8 cellular contexts compared by ENCODE assay signal in genomic region chr22:17501679-17502285, GRCh38.
A peak's percentile ranks its signal among the peaks of the same experiment; 100 is the strongest.
DNase-seq lines count a peak whose midpoint lies in the region; ATAC-seq and TF ChIP-seq lines count a peak whose summit lies in the region.

No MANE protein-coding gene starts in this region.

- no peak overlapping the region for H3K9ac ChIP-seq in liver (ENCODE audit: low read depth in 1 of 2, low read length in 2 of 2)

- H3K4me1 ChIP-seq in A673 (ENCODE audit: insufficient read depth, low read length, poor library complexity, severe bottlenecking) (no peaks in the 10 kb centered on the region), Panc1 (ENCODE audit: control insufficient read depth, insufficient read depth, low read length) (no peaks in the 10 kb centered on the region), liver (ENCODE audit: control insufficient read depth in 4 of 4, insufficient read depth in 4 of 4, low read length in 3 of 4) (no peaks in the 10 kb centered on the region), upper lobe of right lung (no peaks in the 10 kb centered on the region)

- H3K9me3 ChIP-seq in A673 (ENCODE audit: low read depth, low read length, poor library complexity, severe bottlenecking) (no peaks in the 10 kb centered on the region), Panc1 (ENCODE audit: control insufficient read depth, insufficient read depth, low read depth, low read length) (no peaks in the 10 kb centered on the region), liver (ENCODE audit: control insufficient read depth in 4 of 4, low read length in 3 of 4) (no peaks in the 10 kb centered on the region), upper lobe of right lung (no peaks in the 10 kb centered on the region)

- in situ Hi-C loops in Panc1 (cut with HindIII; ENCODE audit: low pct_unique_long_range_greater_than_20kb, low sequenced_read_pairs): no loop called here

- BruUV-seq in A673 (replicated peaks; lab: Mats Ljungman, UMichigan): no TSS peak
- no TSS peak for BruUV-seq in Panc1 (replicated peaks; lab: Mats Ljungman, UMichigan)

- intact Hi-C loops in A673 (cut with micrococcal nuclease; ENCODE audit: unreplicated experiment) (loop anchor here (1.0 to 10.0 kb wide), 7 partner anchors 134 to 584 kb away; partner anchors contain the start of gene CECR2), Panc1 (cut with micrococcal nuclease; ENCODE audit: unreplicated experiment) (loop anchor here (5.0 to 10.0 kb wide), 3 partner anchors 134 to 427 kb away; partner anchors contain the start of gene CECR2), upper lobe of right lung (cut with DNase I) (loop anchor here (10.0 kb wide), 1 partner anchor 427 kb away; no protein-coding TSS in a partner anchor)

- DNase-seq in A673 (ENCODE audit: low spot score): peak; percentile 76
- DNase-seq in Daoy (ENCODE audit: low read depth): peak; percentile 56
- peak; percentile 61 for DNase-seq in M059J (ENCODE audit: low read depth)
- peak; percentile 53 for DNase-seq in Panc1 (ENCODE audit: low read depth, low spot score)
- no peak for DNase-seq in coronary artery (ENCODE audit: low spot score)
- DNase-seq in upper lobe of right lung: no peak

- H3K36me3 ChIP-seq in A673 (ENCODE audit: insufficient read depth, low read length, poor library complexity, severe bottlenecking) (no peaks in the 10 kb centered on the region), Panc1 (ENCODE audit: control insufficient read depth, insufficient read depth, low read length) (no peaks in the 10 kb centered on the region), liver (ENCODE audit: control insufficient read depth in 4 of 4, insufficient read depth in 3 of 4, low read depth in 1 of 4, low read length in 3 of 4) (peaks cover 5 to 33% (median 18%) of the 10 kb centered on the region in 4 donors), upper lobe of right lung (peaks cover 13% of the 10 kb centered on the region)

- CTCF ChIA-PET in A673 (lab: Charles Lee): interaction anchor here (0.5 to 2.0 kb wide), 20 partner anchors 12 to 727 kb away, joined by 3 to 46 read pairs (median 4); no protein-coding TSS in a partner anchor
- CTCF ChIA-PET in Panc1 (lab: Charles Lee): interaction anchor here (0.5 to 1.8 kb wide), 7 partner anchors 125 to 423 kb away, joined by 3 to 30 read pairs (median 3); no protein-coding TSS in a partner anchor

- H3K4me3 ChIP-seq in A673 (ENCODE audit: low read depth, low read length, poor library complexity, severe bottlenecking) (no peak overlapping the region), Panc1 (ENCODE audit: low read depth in 2 of 2, low read length in 2 of 2) (no peak overlapping the region), coronary artery (no peak overlapping the region), liver (ENCODE audit: low read depth in 1 of 3, low read length in 3 of 3) (no peak overlapping the region), upper lobe of right lung (no peak overlapping the region)

- no peak overlapping the region for H3K27ac ChIP-seq in A673 (ENCODE audit: low read depth, low read length, poor library complexity, severe bottlenecking)
- no peak overlapping the region for H3K27ac ChIP-seq in Panc1 (ENCODE audit: low read length)
- no peak overlapping the region for H3K27ac ChIP-seq in coronary artery
- H3K27ac ChIP-seq in liver (ENCODE audit: low read depth in 1 of 2, low read length in 2 of 2): no peak overlapping the region
- H3K27ac ChIP-seq in upper lobe of right lung: no peak overlapping the region

- ATAC-seq in Panc1 (peak; percentile 92), upper lobe of right lung (peak; percentile 85), HG03175 (IDR thresholded peaks at IDR 0.05; ENCODE audit: unreplicated experiment) (no peak)

- POLR2A ChIA-PET in A673 (lab: Charles Lee; ENCODE audit: low non-redundant PET) (no interaction called here), Panc1 (lab: Charles Lee) (interaction anchor here (0.9 kb wide), 1 partner anchor 330 kb away, joined by 4 read pairs; no protein-coding TSS in a partner anchor)

- TF ChIP-seq CTCF in A673 (conservative IDR thresholded peaks at IDR 0.05; ENCODE audit: low read depth, low read length) (peak; percentile 79), Panc1 (IDR thresholded peaks at IDR 0.05) (peak; percentile 66; the same call in 1 of the 2 replicates), coronary artery (IDR thresholded peaks at IDR 0.05) (peak; percentile 13), liver (IDR thresholded peaks at IDR 0.05; ENCODE audit: low read depth, low read length, missing input control) (peak; percentile 76), upper lobe of right lung (IDR thresholded peaks at IDR 0.05) (peak; percentile 65)

- WGBS in liver: 55% methylated on average over 12 of the region's 12 CpGs

- H3K27me3 ChIP-seq in A673 (replicated peaks; ENCODE audit: insufficient read depth, low read depth, low read length, poor library complexity) (no peaks in the 10 kb centered on the region), Panc1 (ENCODE audit: control insufficient read depth, insufficient read depth, low read length) (no peaks in the 10 kb centered on the region), liver (ENCODE audit: control insufficient read depth in 4 of 4, insufficient read depth in 4 of 4, low read length in 3 of 4) (no peaks in the 10 kb centered on the region), upper lobe of right lung (no peaks in the 10 kb centered on the region)

- peak; percentile 94 to 98 for TF ChIP-seq RAD21 in liver (IDR thresholded peaks at IDR 0.05)

TF ChIP-seq in liver, 16 proteins besides CTCF, POLR2A, EP300 and RAD21:
- TF ChIP-seq RXRA (IDR thresholded peaks at IDR 0.05) (no peak), GABPA (IDR thresholded peaks at IDR 0.05 in 1 of 2, conservative IDR thresholded peaks at IDR 0.05 in 1 of 2) (no peak), HNF4A (conservative IDR thresholded peaks at IDR 0.05) (no peak), JUND (IDR thresholded peaks at IDR 0.05) (no peak), ATF3 (IDR thresholded peaks at IDR 0.05) (no peak), ZBTB33 (IDR thresholded peaks at IDR 0.05) (no peak), TAF1 (conservative IDR thresholded peaks at IDR 0.05) (no peak), EGR1 (IDR thresholded peaks at IDR 0.05; ENCODE audit: low read depth in 2 of 2) (no peak), HNF4G (IDR thresholded peaks at IDR 0.05) (no peak), FOXA1 (IDR thresholded peaks at IDR 0.05) (no peak), SP1 (IDR thresholded peaks at IDR 0.05) (no peak), NR2F2 (IDR thresholded peaks at IDR 0.05) (no peak), FOXA2 (IDR thresholded peaks at IDR 0.05) (no peak)
- TF ChIP-seq, protein P1, sequence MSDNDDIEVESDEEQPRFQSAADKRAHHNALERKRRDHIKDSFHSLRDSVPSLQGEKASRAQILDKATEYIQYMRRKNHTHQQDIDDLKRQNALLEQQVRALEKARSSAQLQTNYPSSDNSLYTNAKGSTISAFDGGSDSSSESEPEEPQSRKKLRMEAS (IDR thresholded peaks at IDR 0.05): no peak
- TF ChIP-seq, protein P2, sequence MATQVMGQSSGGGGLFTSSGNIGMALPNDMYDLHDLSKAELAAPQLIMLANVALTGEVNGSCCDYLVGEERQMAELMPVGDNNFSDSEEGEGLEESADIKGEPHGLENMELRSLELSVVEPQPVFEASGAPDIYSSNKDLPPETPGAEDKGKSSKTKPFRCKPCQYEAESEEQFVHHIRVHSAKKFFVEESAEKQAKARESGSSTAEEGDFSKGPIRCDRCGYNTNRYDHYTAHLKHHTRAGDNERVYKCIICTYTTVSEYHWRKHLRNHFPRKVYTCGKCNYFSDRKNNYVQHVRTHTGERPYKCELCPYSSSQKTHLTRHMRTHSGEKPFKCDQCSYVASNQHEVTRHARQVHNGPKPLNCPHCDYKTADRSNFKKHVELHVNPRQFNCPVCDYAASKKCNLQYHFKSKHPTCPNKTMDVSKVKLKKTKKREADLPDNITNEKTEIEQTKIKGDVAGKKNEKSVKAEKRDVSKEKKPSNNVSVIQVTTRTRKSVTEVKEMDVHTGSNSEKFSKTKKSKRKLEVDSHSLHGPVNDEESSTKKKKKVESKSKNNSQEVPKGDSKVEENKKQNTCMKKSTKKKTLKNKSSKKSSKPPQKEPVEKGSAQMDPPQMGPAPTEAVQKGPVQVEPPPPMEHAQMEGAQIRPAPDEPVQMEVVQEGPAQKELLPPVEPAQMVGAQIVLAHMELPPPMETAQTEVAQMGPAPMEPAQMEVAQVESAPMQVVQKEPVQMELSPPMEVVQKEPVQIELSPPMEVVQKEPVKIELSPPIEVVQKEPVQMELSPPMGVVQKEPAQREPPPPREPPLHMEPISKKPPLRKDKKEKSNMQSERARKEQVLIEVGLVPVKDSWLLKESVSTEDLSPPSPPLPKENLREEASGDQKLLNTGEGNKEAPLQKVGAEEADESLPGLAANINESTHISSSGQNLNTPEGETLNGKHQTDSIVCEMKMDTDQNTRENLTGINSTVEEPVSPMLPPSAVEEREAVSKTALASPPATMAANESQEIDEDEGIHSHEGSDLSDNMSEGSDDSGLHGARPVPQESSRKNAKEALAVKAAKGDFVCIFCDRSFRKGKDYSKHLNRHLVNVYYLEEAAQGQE (IDR thresholded peaks at IDR 0.05): no peak
TF ChIP-seq in liver: peak in this region for 0.

Comparison
In these comparisons a context has a peak if more than half of its experiments do, and no peak if none do; other contexts are left out.
1. DNase-seq: peak in A673 (single experiment), Daoy (single experiment), M059J (single experiment) and Panc1 (single experiment); none in coronary artery (single experiment) and upper lobe of right lung (single experiment).
2. CTCF ChIP-seq: peak in every context shown above with its lines; median percentile 79 in A673; 76 in liver; 66 in Panc1; 65 in upper lobe of right lung; 13 in coronary artery.